ENCODE assay signal across 8 cellular contexts in genomic region chr2:195559431-195559914, GRCh38.
DNase-seq lines count a peak whose midpoint lies in the region; ATAC-seq lines count a peak whose summit lies in the region.

No MANE protein-coding gene starts in this region.

- DNase-seq in NK-92 (lab: John Stamatoyannopoulos, UW; ENCODE audit: unreplicated experiment) (peak; percentile 26), activated T-cell treated with anti-CD3 and anti-CD28 coated beads for 24 hours (ENCODE audit: low read depth) (peak; percentile 67), iPS DF 19.7 (ENCODE audit: low read depth, low spot score) (peak; percentile 54), NCI-H2227 (lab: John Stamatoyannopoulos, UW; ENCODE audit: unreplicated experiment) (no peak), G401 (ENCODE audit: low spot score) (no peak)
- DNase-seq in stimulated activated CD8-positive, alpha-beta memory T cell treated with anti-CD3 and anti-CD28 coated beads, Interleukin-4, amount 100 ng/mL, for 48 hours, result peak; percentile 73

- in situ Hi-C loops in G401 (cut with HindIII; ENCODE audit: low sequenced_read_pairs), result no loop called here

- peak; percentile 64 for ATAC-seq in GM18508 (IDR thresholded peaks at IDR 0.05; ENCODE audit: insufficient read depth, unreplicated experiment)
- ATAC-seq in HG02678 (IDR thresholded peaks at IDR 0.05; ENCODE audit: unreplicated experiment), result peak; percentile 90

Comparison
In these comparisons a context has a peak if more than half of its experiments do, and no peak if none do; other contexts are left out.
1. DNase-seq: peak in NK-92 (single experiment), activated T-cell treated with anti-CD3 and anti-CD28 coated beads for 24 hours (single experiment), iPS DF 19.7 (single experiment) and stimulated activated CD8-positive, alpha-beta memory T cell treated with anti-CD3 and anti-CD28 coated beads, Interleukin-4, amount 100 ng/mL, for 48 hours (single experiment); none in NCI-H2227 (single experiment) and G401 (single experiment).